Comparison of ENCODE assay signal across 1 cellular context in genomic region chr11:30131535-30131934, GRCh38.
TF ChIP-seq lines count a peak whose summit lies in the region.

No MANE protein-coding gene starts in this region.

TF ChIP-seq in GM23338, 12 proteins besides CTCF, POLR2A, EP300 and RAD21 (continued from another document):
- TF ChIP-seq ZNF462 (CRISPR knock-in tag; IDR thresholded peaks at IDR 0.05), result no peak
- TF ChIP-seq NANOG (IDR thresholded peaks at IDR 0.05; ENCODE audit: borderline replicate concordance), result no peak
- no peak for TF ChIP-seq ZNF331 (CRISPR knock-in tag; IDR thresholded peaks at IDR 0.05; ENCODE audit: low read depth)
- TF ChIP-seq ETS1 (IDR thresholded peaks at IDR 0.05), result no peak
- TF ChIP-seq POLR2AphosphoS5 (IDR thresholded peaks at IDR 0.05; ENCODE audit: low read depth), result no peak
- no peak for TF ChIP-seq CREB1 (CRISPR knock-in tag; IDR thresholded peaks at IDR 0.05; ENCODE audit: low read depth)
- TF ChIP-seq EZH2 (IDR thresholded peaks at IDR 0.05; ENCODE audit: low read depth, unreplicated experiment), result no peak
- no peak for TF ChIP-seq STAT1 (IDR thresholded peaks at IDR 0.05; ENCODE audit: unreplicated experiment)
- TF ChIP-seq ZNF114 (CRISPR knock-in tag; IDR thresholded peaks at IDR 0.05), result no peak
- no peak for TF ChIP-seq EZH2phosphoT487 (IDR thresholded peaks at IDR 0.05; ENCODE audit: unreplicated experiment)
